ENCODE assay signal across 8 cellular contexts in the genomic region with DNA sequence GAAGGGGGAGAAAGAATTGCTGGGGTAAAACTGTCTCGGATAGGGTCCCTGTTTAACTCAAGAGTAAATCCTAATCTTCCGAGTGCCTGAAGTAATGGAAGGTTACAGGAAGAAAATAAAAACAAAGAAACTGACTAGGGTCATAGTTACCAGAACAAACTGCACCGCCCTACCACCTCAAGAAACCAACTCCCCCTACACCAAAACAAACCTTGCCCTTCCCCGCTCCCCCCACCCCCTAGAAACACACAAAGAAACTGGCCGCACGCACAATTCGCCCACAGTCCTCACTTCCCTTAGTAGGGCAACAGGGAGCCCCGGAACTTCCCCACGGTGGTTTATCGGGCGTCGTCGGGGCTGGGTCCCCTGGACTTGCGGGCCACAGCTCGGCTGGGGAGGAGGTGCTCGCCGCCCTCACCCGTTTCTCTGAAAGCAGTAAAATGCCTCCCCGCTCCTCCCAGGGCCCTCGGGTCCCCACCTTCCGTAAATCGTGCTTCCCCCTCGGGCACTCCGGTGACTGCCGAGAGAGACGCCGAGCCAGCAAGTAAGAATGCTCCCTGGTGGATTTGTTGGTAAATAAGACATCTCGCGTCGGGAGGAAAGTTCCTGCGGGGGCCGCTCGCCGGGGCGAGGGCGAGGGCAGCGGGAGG. TPM values are rescaled to one million over a fixed set of nuclear protein-coding genes. Genes with fewer than 3 reads are reported as not detected.
A peak's percentile ranks its signal among the peaks of the same experiment; 100 is the strongest.
DNase-seq lines count a peak whose midpoint lies in the region; ATAC-seq and TF ChIP-seq lines count a peak whose summit lies in the region.

No MANE protein-coding gene starts in this region.

- H2BK5ac ChIP-seq in trophoblast cell (ENCODE audit: low read depth, low read length, poor library complexity), result peak overlapping the region; percentile 98

- peak overlapping the region; percentile 34 for H2BK120ac ChIP-seq in trophoblast cell (ENCODE audit: insufficient read depth, low read length, poor library complexity)

- H3K14ac ChIP-seq in trophoblast cell (ENCODE audit: low read length), result peak overlapping the region; percentile 74

- H3K27ac ChIP-seq in trophoblast cell (ENCODE audit: low read depth, low read length) (peak overlapping the region; percentile 94), vagina (peak overlapping the region; percentile 90)

- no peaks in the 10 kb centered on the region for H3K36me3 ChIP-seq in trophoblast cell (ENCODE audit: control insufficient read depth in 1 of 2, insufficient read depth in 2 of 2, low read length in 2 of 2)
- no peaks in the 10 kb centered on the region for H3K36me3 ChIP-seq in vagina

- H3K27me3 ChIP-seq in trophoblast cell (ENCODE audit: insufficient read depth, low read length), result no peaks in the 10 kb centered on the region
- H3K27me3 ChIP-seq in vagina, result no peaks in the 10 kb centered on the region

- no CpG with 5 or more reads among the region's 37 CpGs for WGBS in trophoblast cell (ENCODE audit: extremely low coverage, insufficient coverage, insufficient read length)

- H3K18ac ChIP-seq in trophoblast cell (ENCODE audit: low read length), result peak overlapping the region; percentile 28

- peak overlapping the region; percentile 61 for H2AFZ ChIP-seq in trophoblast cell (ENCODE audit: insufficient read depth, low read length, poor library complexity)

- H3K4me1 ChIP-seq in trophoblast cell (ENCODE audit: control insufficient read depth in 1 of 2, insufficient read depth in 2 of 2, low read length in 2 of 2) (no peaks in the 10 kb centered on the region), vagina (peaks cover 18% of the 10 kb centered on the region)

- peak overlapping the region; percentile 1 for H2BK12ac ChIP-seq in trophoblast cell (ENCODE audit: low read length)

- H3K4ac ChIP-seq in trophoblast cell (ENCODE audit: low read depth, low read length), result peak overlapping the region; percentile 97

- ATAC-seq in HG02571 (IDR thresholded peaks at IDR 0.05; ENCODE audit: unreplicated experiment), result peak; percentile 7

- no peak overlapping the region for H3K23ac ChIP-seq in trophoblast cell (ENCODE audit: low read length)

- intact Hi-C loops in vagina (cut with DNase I), result no loop called here

- H3K79me2 ChIP-seq in trophoblast cell (ENCODE audit: control insufficient read depth, insufficient read depth, low read length, poor library complexity), result peaks cover 33% of the 10 kb centered on the region

- H3K4me2 ChIP-seq in trophoblast cell (ENCODE audit: low read length), result peak overlapping the region; percentile 85

- peak overlapping the region; percentile 49 for H4K8ac ChIP-seq in trophoblast cell (ENCODE audit: low read depth, low read length)

- H2AK5ac ChIP-seq in trophoblast cell (ENCODE audit: low read length), result peak overlapping the region; percentile 96

- peak overlapping the region; percentile 49 for H4K12ac ChIP-seq in trophoblast cell (ENCODE audit: low read depth, low read length)

- no peak for TF ChIP-seq POLR2A in vagina (IDR thresholded peaks at IDR 0.05)

- DNase-seq in DMS153 treated with DMSO at 0.1 percent for 48 hours (lab: John Stamatoyannopoulos, UW; ENCODE audit: unreplicated experiment) (peak; percentile 47), DMS153 (lab: John Stamatoyannopoulos, UW) (no peak), NCI-H2171 treated with DMSO at 0.1 percent for 48 hours (lab: John Stamatoyannopoulos, UW) (peak; percentile 73), fibroblast of mammary gland (ENCODE audit: low read depth) (no peak), trophoblast cell (peak in 1 of 2 donors; percentile 18), vagina (ENCODE audit: extremely low spot score in 2 of 2) (no peak)
- DNase-seq in activated CD8-positive, alpha-beta memory T cell treated with anti-CD3 and anti-CD28 coated beads, Interleukin-2, amount 50 U/mL, for 24 hours (ENCODE audit: extremely low read depth), result peak; percentile 15

- H3K4me3 ChIP-seq in fibroblast of mammary gland (ENCODE audit: control insufficient read depth, low read depth, low read length) (peak overlapping the region; percentile 95), trophoblast cell (ENCODE audit: low read depth, low read length) (peak overlapping the region; percentile 93), vagina (peak overlapping the region; percentile 65 to 75)

- TF ChIP-seq CTCF in fibroblast of mammary gland (conservative IDR thresholded peaks at IDR 0.05; ENCODE audit: control insufficient read depth, insufficient read depth, low read depth, low read length), result no peak
- no peak for TF ChIP-seq CTCF in vagina (IDR thresholded peaks at IDR 0.05)

- H3K9me3 ChIP-seq in trophoblast cell (ENCODE audit: insufficient read depth, low read depth, low read length) (no peaks in the 10 kb centered on the region), vagina (no peaks in the 10 kb centered on the region)

- peak overlapping the region; percentile 98 for H4K91ac ChIP-seq in trophoblast cell (ENCODE audit: low read depth, low read length)

- H3K79me1 ChIP-seq in trophoblast cell (ENCODE audit: low read length), result peaks cover 30% of the 10 kb centered on the region

- peak overlapping the region; percentile 98 for H3K9ac ChIP-seq in trophoblast cell (ENCODE audit: low read length)

RNA-seq across cellular contexts. Expression of a gene that starts 2.4 kb away (rescaled TPM):
- polyA plus RNA-seq in trophoblast cell (2013), result 103 and 108 TPM in 2 replicates
- total RNA-seq in vagina, result 60.4 TPM

Comparison
In these comparisons a context has a peak if more than half of its experiments do, and no peak if none do; other contexts are left out.
1. DNase-seq: peak in DMS153 treated with DMSO at 0.1 percent for 48 hours (single experiment), NCI-H2171 treated with DMSO at 0.1 percent for 48 hours (single experiment) and activated CD8-positive, alpha-beta memory T cell treated with anti-CD3 and anti-CD28 coated beads, Interleukin-2, amount 50 U/mL, for 24 hours (single experiment); none in DMS153 (single experiment), fibroblast of mammary gland (single experiment) and vagina (0 of 2).
2. Peak in every context shown above with its lines, with median percentiles within 50 percentile points of each other: H3K4me3 ChIP-seq.